ENCODE assay signal across 29 cellular contexts in genomic region chr12:55693323-55694187, GRCh38.
"Had no signal": no experiment of that assay in that cellular context is flagged by ENCODE, and none has a peak within 500 bp of the region (broad histone marks: within the 10 kb centered on the region; RNA-seq: fewer than 3 reads in every experiment).

No MANE protein-coding gene starts in this region.

- H3K27ac Mint-ChIP-seq: activated CD4-positive, alpha-beta memory T cell treated with anti-CD3 and anti-CD28 coated beads, Interleukin-2, amount 10 ng/mL, durations not matched to agents 7 days and 5 days; activated CD4-positive, alpha-beta T cell treated with anti-CD3 and anti-CD28 coated beads for 36 hours; activated naive CD4-positive, alpha-beta T cell treated with anti-CD3 and anti-CD28 coated beads for 36 hours; activated naive CD8-positive, alpha-beta T cell; brain; IgD-negative memory B cell had no signal

- H3K36me3 Mint-ChIP-seq: activated naive CD8-positive, alpha-beta T cell; IgD-negative memory B cell had no signal

- H3K9me3 Mint-ChIP-seq: activated CD4-positive, alpha-beta memory T cell treated with anti-CD3 and anti-CD28 coated beads, Interleukin-2, amount 10 ng/mL, durations not matched to agents 7 days and 5 days; activated naive CD4-positive, alpha-beta T cell treated with anti-CD3 and anti-CD28 coated beads for 36 hours; brain; IgD-negative memory B cell had no signal

- DNase-seq: activated CD4-positive, alpha-beta memory T cell treated with anti-CD3 and anti-CD28 coated beads, Interleukin-2, amount 10 ng/mL, durations not matched to agents 7 days and 5 days; activated CD4-positive, alpha-beta T cell treated with anti-CD3 and anti-CD28 coated beads for 36 hours; activated CD4-positive, alpha-beta T cell treated with anti-CD3 and anti-CD28 coated beads, Interleukin-2, amount 50 U/mL, for 1 hour; activated CD8-positive, alpha-beta memory T cell treated with anti-CD3 and anti-CD28 coated beads, Interleukin-2, amount 50 U/mL, for 4 hours; activated gamma-delta T cell; activated naive CD4-positive, alpha-beta T cell treated with anti-CD3 and anti-CD28 coated beads for 36 hours; activated T-cell treated with anti-CD3 and anti-CD28 coated beads, Interleukin-2, amount 50 U/mL, for 1 hour; amygdala; KG1; NCI-H1092; NCI-H1417; NCI-H1930; NCI-H2171; NCI-H226; NCI-H510A; NCI-H69; NK-92 treated with Interleukin-12 subunit alpha and Interleukin-12 subunit beta, amount 100 ng/mL, for 24 hours; Peyer's patch; Right ventricle myocardium superior; SJCRH30; SK-N-SH; T-helper 1 cell; WERI-Rb-1 had no signal

- H3K4me1 Mint-ChIP-seq: activated CD4-positive, alpha-beta memory T cell treated with anti-CD3 and anti-CD28 coated beads, Interleukin-2, amount 10 ng/mL, durations not matched to agents 7 days and 5 days; activated CD4-positive, alpha-beta T cell treated with anti-CD3 and anti-CD28 coated beads for 36 hours; brain; IgD-negative memory B cell had no signal

- H3K27ac ChIP-seq: cardiac muscle cell, Peyer's patch, RWPE1, SJCRH30, WERI-Rb-1 had no signal

- H3K9me3 ChIP-seq: Peyer's patch, SJCRH30, SK-N-SH had no signal

- H3K27me3 ChIP-seq: cardiac muscle cell, Peyer's patch, SJCRH30 had no signal

- H3K4me1 ChIP-seq: SJCRH30 had no signal

- H3K36me3 ChIP-seq: Peyer's patch, SJCRH30 had no signal

- ATAC-seq: activated CD4-positive, alpha-beta T cell treated with anti-CD3 and anti-CD28 coated beads for 36 hours had no signal

- H3K27me3 Mint-ChIP-seq: activated CD4-positive, alpha-beta memory T cell treated with anti-CD3 and anti-CD28 coated beads, Interleukin-2, amount 10 ng/mL, durations not matched to agents 7 days and 5 days; activated CD4-positive, alpha-beta T cell treated with anti-CD3 and anti-CD28 coated beads for 36 hours; activated naive CD8-positive, alpha-beta T cell; brain; IgD-negative memory B cell had no signal

- H3K4me2 ChIP-seq: SK-N-SH had no signal

- FAIRE-seq: astrocyte had no signal

- H3K4me3 Mint-ChIP-seq: activated CD4-positive, alpha-beta memory T cell treated with anti-CD3 and anti-CD28 coated beads, Interleukin-2, amount 10 ng/mL, durations not matched to agents 7 days and 5 days; activated CD4-positive, alpha-beta T cell treated with anti-CD3 and anti-CD28 coated beads for 36 hours; activated naive CD4-positive, alpha-beta T cell treated with anti-CD3 and anti-CD28 coated beads for 36 hours; activated naive CD8-positive, alpha-beta T cell; brain; IgD-negative memory B cell had no signal

- H3K9ac ChIP-seq: SK-N-SH had no signal

- H3K4me3 ChIP-seq: cardiac muscle cell, Peyer's patch, SJCRH30 had no signal
